Comparison of ENCODE assay signal across 1 cellular context in genomic region chr13:48096670-48097069, GRCh38.
TF ChIP-seq lines count a peak whose summit lies in the region.

No MANE protein-coding gene starts in this region.

TF ChIP-seq in HepG2, 621 proteins besides CTCF, POLR2A, EP300 and RAD21 (continued from another document):
- no peak for TF ChIP-seq ZBTB34 (CRISPR knock-in tag; IDR thresholded peaks at IDR 0.05)
- no peak for TF ChIP-seq SOX6 (IDR thresholded peaks at IDR 0.05)
- TF ChIP-seq SOX6 (CRISPR knock-in tag; IDR thresholded peaks at IDR 0.05), result peak; percentile 84
- TF ChIP-seq SRSF9 (IDR thresholded peaks at IDR 0.05; ENCODE audit: borderline replicate concordance, insufficient read depth, low read depth, low read length, poor library complexity, severe bottlenecking), result no peak
- TF ChIP-seq RFX3 (CRISPR knock-in tag; IDR thresholded peaks at IDR 0.05), result no peak
- no peak for TF ChIP-seq ZNF713 (CRISPR knock-in tag; IDR thresholded peaks at IDR 0.05)
- no peak for TF ChIP-seq HIC2 (CRISPR knock-in tag; IDR thresholded peaks at IDR 0.05; ENCODE audit: low read depth)
- TF ChIP-seq NFIC (IDR thresholded peaks at IDR 0.05; ENCODE audit: low read length), result peak; percentile 21; the same call in 1 of the 2 replicates
- TF ChIP-seq NFAT5 (CRISPR knock-in tag; IDR thresholded peaks at IDR 0.05), result no peak
- TF ChIP-seq NR2C2 (CRISPR knock-in tag; IDR thresholded peaks at IDR 0.05; ENCODE audit: borderline replicate concordance), result no peak
- TF ChIP-seq TGIF2 (CRISPR knock-in tag; IDR thresholded peaks at IDR 0.05), result no peak
- no peak for TF ChIP-seq FOXK1 (CRISPR knock-in tag; IDR thresholded peaks at IDR 0.05; ENCODE audit: borderline replicate concordance, low read depth)
- no peak for TF ChIP-seq ZHX2 (IDR thresholded peaks at IDR 0.05; ENCODE audit: low read depth)
- TF ChIP-seq ZHX2 (CRISPR knock-in tag; IDR thresholded peaks at IDR 0.05; ENCODE audit: borderline replicate concordance), result no peak
- peak; percentile 10; the same call in 1 of the 2 replicates for TF ChIP-seq SIX1 (CRISPR knock-in tag; IDR thresholded peaks at IDR 0.05; ENCODE audit: borderline replicate concordance)
- no peak for TF ChIP-seq ZNF562 (CRISPR knock-in tag; IDR thresholded peaks at IDR 0.05; ENCODE audit: borderline replicate concordance)
- no peak for TF ChIP-seq BRD4 (CRISPR knock-in tag; IDR thresholded peaks at IDR 0.05)
- TF ChIP-seq ELK4 (CRISPR knock-in tag; IDR thresholded peaks at IDR 0.05; ENCODE audit: borderline replicate concordance), result no peak
- TF ChIP-seq NFRKB (IDR thresholded peaks at IDR 0.05), result no peak
- no peak for TF ChIP-seq GABPB1 (CRISPR knock-in tag; IDR thresholded peaks at IDR 0.05)
- no peak for TF ChIP-seq ZNF775 (CRISPR knock-in tag; IDR thresholded peaks at IDR 0.05; ENCODE audit: borderline replicate concordance)
- TF ChIP-seq ZNF597 (CRISPR knock-in tag; IDR thresholded peaks at IDR 0.05), result no peak
- no peak for TF ChIP-seq ZBTB10 (CRISPR knock-in tag; IDR thresholded peaks at IDR 0.05; ENCODE audit: borderline replicate concordance)
- peak; percentile 36; the same call in 1 of the 2 replicates for TF ChIP-seq SOX13 (IDR thresholded peaks at IDR 0.05)
- peak in 1 of 2 experiments; percentile 81; a peak in 2 of 4 replicates for TF ChIP-seq SOX13 (CRISPR knock-in tag; conservative IDR thresholded peaks at IDR 0.05 in 1 of 2, IDR thresholded peaks at IDR 0.05 in 1 of 2)
- TF ChIP-seq MEIS1 (CRISPR knock-in tag; IDR thresholded peaks at IDR 0.05; ENCODE audit: borderline replicate concordance), result no peak
- no peak for TF ChIP-seq TAF1 (CRISPR knock-in tag; IDR thresholded peaks at IDR 0.05)
- TF ChIP-seq ZNF496 (CRISPR knock-in tag; IDR thresholded peaks at IDR 0.05; ENCODE audit: insufficient replicate concordance), result no peak
